Comparison of ENCODE assay signal across 8 cellular contexts in the genomic region with DNA sequence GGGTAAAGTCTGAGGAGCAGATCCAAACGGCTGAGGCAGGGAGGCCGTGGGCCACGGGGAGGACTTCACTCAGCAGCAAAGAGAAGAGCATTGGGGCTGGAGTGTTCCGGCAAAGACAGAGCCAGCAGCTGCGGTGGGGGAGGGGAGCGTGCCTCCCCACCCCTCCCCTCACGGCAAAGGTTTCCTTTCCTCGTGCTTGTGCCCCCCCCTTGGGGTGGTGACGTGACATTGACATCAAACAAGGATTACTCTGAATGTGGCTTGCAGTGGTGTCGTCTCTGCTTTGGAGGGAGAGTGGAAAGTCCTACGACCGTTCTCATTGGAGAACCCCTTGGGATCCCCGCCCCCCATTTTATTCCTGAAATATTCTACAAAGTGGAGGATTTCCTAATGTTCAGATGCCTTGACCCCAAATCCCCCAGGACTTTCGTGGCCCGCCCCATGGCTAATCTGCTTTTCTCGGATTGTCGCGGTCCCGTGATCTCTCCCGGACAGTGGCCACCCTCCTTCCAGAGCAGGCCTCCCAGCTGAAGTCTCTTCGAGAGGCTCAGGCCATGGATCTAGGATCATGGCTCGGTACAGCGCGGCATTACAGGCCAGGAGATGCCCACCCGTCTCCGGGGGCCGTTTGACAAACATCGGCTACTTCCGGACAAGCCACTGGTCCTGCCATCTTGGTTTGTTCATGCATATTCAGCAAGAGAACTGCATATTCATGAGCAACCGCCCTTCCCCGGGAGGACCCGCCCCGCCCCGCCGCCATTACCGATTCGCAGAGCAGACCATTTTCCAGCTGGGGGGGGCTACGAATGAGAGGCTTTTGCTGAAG. TPM values are rescaled to one million over a fixed set of nuclear protein-coding genes. Genes with fewer than 3 reads are reported as not detected.
A peak's percentile ranks its signal among the peaks of the same experiment; 100 is the strongest.
DNase-seq lines count a peak whose midpoint lies in the region; ATAC-seq and TF ChIP-seq lines count a peak whose summit lies in the region.

No MANE protein-coding gene starts in this region.

- peak overlapping the region; percentile 72 for H3K4me3 ChIP-seq in fibroblast of mammary gland (ENCODE audit: control insufficient read depth, low read depth, low read length)
- peak overlapping the region; percentile 100 for H3K4me3 ChIP-seq in naive thymus-derived CD4-positive, alpha-beta T cell (ENCODE audit: low read length)

- DNase-seq in DMS53 treated with DMSO at 0.1 percent for 48 hours (lab: John Stamatoyannopoulos, UW; ENCODE audit: unreplicated experiment) (peak; percentile 96), H4 (ENCODE audit: low spot score) (peak; percentile 83), LoVo (ENCODE audit: low spot score) (peak; percentile 90), RPMI8226 (peak; percentile 88), fibroblast of mammary gland (ENCODE audit: low read depth) (peak; percentile 91)
- DNase-seq in activated T-helper 2 cell treated with anti-CD3 and anti-CD28 coated beads, Interferon-gamma antibody, Interleukin-2, Interleukin-4, amounts not matched to agents 10 μg/mL and 5 μg/mL and 100 μg/mL, durations not matched to agents 14 hours and 24 hours and 36 hours (ENCODE audit: low spot score): peak; percentile 90
- DNase-seq in naive thymus-derived CD4-positive, alpha-beta T cell: peak; percentile 80 to 99 (median 95)
- peak; percentile 81 to 98 for DNase-seq in stimulated activated effector memory CD8-positive, alpha-beta T cell treated with anti-CD3 and anti-CD28 coated beads, Interleukin-12 subunit alpha, Interleukin-12 subunit beta, amount 100 ng/mL, for 72 hours (ENCODE audit: low spot score in 2 of 2)

- POLR2A ChIA-PET in naive thymus-derived CD4-positive, alpha-beta T cell (lab: Charles Lee): interaction anchor here (0.6 to 6.3 kb wide), 33 partner anchors 10 to 651 kb away, joined by 3 to 107 read pairs (median 7); partner anchors contain the start of genes ACAP1, CHRNB1, FGF11 and MPDU1

- H3K9me3 Mint-ChIP-seq in activated T-helper 2 cell treated with anti-CD3 and anti-CD28 coated beads, Interferon-gamma antibody, Interleukin-2, Interleukin-4, amounts not matched to agents 10 μg/mL and 5 μg/mL and 100 μg/mL, durations not matched to agents 14 hours and 24 hours and 36 hours: no peaks in the 10 kb centered on the region
- H3K9me3 Mint-ChIP-seq in naive thymus-derived CD4-positive, alpha-beta T cell: peaks cover 0 to 11% (median 0%) of the 10 kb centered on the region in 11 donors
- H3K9me3 Mint-ChIP-seq in stimulated activated effector memory CD8-positive, alpha-beta T cell treated with anti-CD3 and anti-CD28 coated beads, Interleukin-12 subunit alpha, Interleukin-12 subunit beta, amount 100 ng/mL, for 72 hours: no peaks in the 10 kb centered on the region

- ATAC-seq in naive thymus-derived CD4-positive, alpha-beta T cell: peak; percentile 69
- peak; percentile 73 for ATAC-seq in stimulated activated effector memory CD8-positive, alpha-beta T cell treated with anti-CD3 and anti-CD28 coated beads, Interleukin-12 subunit alpha, Interleukin-12 subunit beta, amount 100 ng/mL, for 72 hours

- no peaks in the 10 kb centered on the region for H3K27me3 Mint-ChIP-seq in activated T-helper 2 cell treated with anti-CD3 and anti-CD28 coated beads, Interferon-gamma antibody, Interleukin-2, Interleukin-4, amounts not matched to agents 10 μg/mL and 5 μg/mL and 100 μg/mL, durations not matched to agents 14 hours and 24 hours and 36 hours (ENCODE audit: low read depth)
- H3K27me3 Mint-ChIP-seq in naive thymus-derived CD4-positive, alpha-beta T cell: no peaks in the 10 kb centered on the region

- H3K36me3 ChIP-seq in naive thymus-derived CD4-positive, alpha-beta T cell (ENCODE audit: control insufficient read depth in 2 of 3, insufficient read depth in 3 of 3, low read length in 3 of 3): peaks cover 0 to 9% (median 0%) of the 10 kb centered on the region in 3 experiments

- H3K4me1 Mint-ChIP-seq in activated T-helper 2 cell treated with anti-CD3 and anti-CD28 coated beads, Interferon-gamma antibody, Interleukin-2, Interleukin-4, amounts not matched to agents 10 μg/mL and 5 μg/mL and 100 μg/mL, durations not matched to agents 14 hours and 24 hours and 36 hours (ENCODE audit: low read depth): peaks cover 45% of the 10 kb centered on the region
- H3K4me1 Mint-ChIP-seq in naive thymus-derived CD4-positive, alpha-beta T cell: peaks cover 56 to 75% (median 68%) of the 10 kb centered on the region in 7 donors
- peaks cover 73% of the 10 kb centered on the region for H3K4me1 Mint-ChIP-seq in stimulated activated effector memory CD8-positive, alpha-beta T cell treated with anti-CD3 and anti-CD28 coated beads, Interleukin-12 subunit alpha, Interleukin-12 subunit beta, amount 100 ng/mL, for 72 hours

- peaks cover 32% of the 10 kb centered on the region for H3K36me3 Mint-ChIP-seq in activated T-helper 2 cell treated with anti-CD3 and anti-CD28 coated beads, Interferon-gamma antibody, Interleukin-2, Interleukin-4, amounts not matched to agents 10 μg/mL and 5 μg/mL and 100 μg/mL, durations not matched to agents 14 hours and 24 hours and 36 hours (ENCODE audit: low read depth)
- peaks cover 0 to 19% (median 3%) of the 10 kb centered on the region in 5 donors for H3K36me3 Mint-ChIP-seq in naive thymus-derived CD4-positive, alpha-beta T cell
- peaks cover 73% of the 10 kb centered on the region for H3K36me3 Mint-ChIP-seq in stimulated activated effector memory CD8-positive, alpha-beta T cell treated with anti-CD3 and anti-CD28 coated beads, Interleukin-12 subunit alpha, Interleukin-12 subunit beta, amount 100 ng/mL, for 72 hours

- no peaks in the 10 kb centered on the region for H3K9me3 ChIP-seq in naive thymus-derived CD4-positive, alpha-beta T cell (ENCODE audit: control insufficient read depth in 2 of 3, low read length in 3 of 3)

- H3K4me1 ChIP-seq in naive thymus-derived CD4-positive, alpha-beta T cell (ENCODE audit: control insufficient read depth in 2 of 2, insufficient read depth in 2 of 2, low read length in 2 of 2): peaks cover 40 to 47% of the 10 kb centered on the region in 2 donors

- peak overlapping the region; percentile 99 for H3K27ac Mint-ChIP-seq in activated T-helper 2 cell treated with anti-CD3 and anti-CD28 coated beads, Interferon-gamma antibody, Interleukin-2, Interleukin-4, amounts not matched to agents 10 μg/mL and 5 μg/mL and 100 μg/mL, durations not matched to agents 14 hours and 24 hours and 36 hours
- peak overlapping the region; percentile 99 to 100 (median 100) for H3K27ac Mint-ChIP-seq in naive thymus-derived CD4-positive, alpha-beta T cell
- H3K27ac Mint-ChIP-seq in stimulated activated effector memory CD8-positive, alpha-beta T cell treated with anti-CD3 and anti-CD28 coated beads, Interleukin-12 subunit alpha, Interleukin-12 subunit beta, amount 100 ng/mL, for 72 hours: peak overlapping the region; percentile 100

- peak overlapping the region; percentile 97 for H3K27ac ChIP-seq in naive thymus-derived CD4-positive, alpha-beta T cell (ENCODE audit: low read depth, low read length)

- intact Hi-C loops in activated T-helper 2 cell treated with anti-CD3 and anti-CD28 coated beads, Interferon-gamma antibody, Interleukin-2, Interleukin-4, amounts not matched to agents 10 μg/mL and 5 μg/mL and 100 μg/mL, durations not matched to agents 14 hours and 24 hours and 36 hours (cut with micrococcal nuclease): loop anchor here (1.0 to 10.0 kb wide), 9 partner anchors 28 to 351 kb away; partner anchors contain the start of genes ELP5, GPS2, KDM6B and SENP3
- intact Hi-C loops in naive thymus-derived CD4-positive, alpha-beta T cell (cut with micrococcal nuclease): loop anchor here (1.0 to 10.0 kb wide), 28 partner anchors 11 to 674 kb away; partner anchors contain the start of genes EIF5A (in 2 of the 2), ELP5 (in 2 of the 2), KCTD11 (in 2 of the 2) and SENP3 (in 2 of the 2)

- no peaks in the 10 kb centered on the region for H3K27me3 ChIP-seq in naive thymus-derived CD4-positive, alpha-beta T cell (ENCODE audit: control insufficient read depth in 2 of 2, insufficient read depth in 2 of 2, low read length in 2 of 2)

- TF ChIP-seq CTCF in fibroblast of mammary gland (conservative IDR thresholded peaks at IDR 0.05; ENCODE audit: control insufficient read depth, insufficient read depth, low read depth, low read length): no peak

- H3K4me3 Mint-ChIP-seq in activated T-helper 2 cell treated with anti-CD3 and anti-CD28 coated beads, Interferon-gamma antibody, Interleukin-2, Interleukin-4, amounts not matched to agents 10 μg/mL and 5 μg/mL and 100 μg/mL, durations not matched to agents 14 hours and 24 hours and 36 hours (ENCODE audit: low read depth): peak overlapping the region; percentile 98
- H3K4me3 Mint-ChIP-seq in naive thymus-derived CD4-positive, alpha-beta T cell: peak overlapping the region; percentile 86 to 100 (median 98)
- peak overlapping the region; percentile 100 for H3K4me3 Mint-ChIP-seq in stimulated activated effector memory CD8-positive, alpha-beta T cell treated with anti-CD3 and anti-CD28 coated beads, Interleukin-12 subunit alpha, Interleukin-12 subunit beta, amount 100 ng/mL, for 72 hours

- CTCF ChIA-PET in naive thymus-derived CD4-positive, alpha-beta T cell (lab: Charles Lee): interaction anchor here (0.7 to 5.3 kb wide), 3 partner anchors 42 to 147 kb away, joined by 3 to 34 read pairs (median 4); partner anchors contain the start of gene TMEM102

RNA-seq across cellular contexts. Expression of gene POLR2A, which starts 0.7 kb away (rescaled TPM):
- 9.9 and 11.3 TPM in 2 replicates for total RNA-seq in H4 (2014; rRNA removed; shearing (Covaris generic))
- 247 and 261 TPM in 2 replicates for total RNA-seq in activated T-helper 2 cell treated with anti-CD3 and anti-CD28 coated beads, Interferon-gamma antibody, Interleukin-2, Interleukin-4, amounts not matched to agents 10 μg/mL and 5 μg/mL and 100 μg/mL, durations not matched to agents 14 hours and 24 hours and 36 hours
- total RNA-seq in naive thymus-derived CD4-positive, alpha-beta T cell: 100 to 1,000 TPM; 165 to 501 (median 225) TPM
- 10 to 100 TPM; 43.6 to 82.4 TPM for polyA plus RNA-seq in naive thymus-derived CD4-positive, alpha-beta T cell

RNA-seq across cellular contexts. Expression of gene SLC35G6, which starts 2.2 kb away (rescaled TPM):
- not detected in 2 replicates for total RNA-seq in H4 (2014; rRNA removed; shearing (Covaris generic))
- total RNA-seq in activated T-helper 2 cell treated with anti-CD3 and anti-CD28 coated beads, Interferon-gamma antibody, Interleukin-2, Interleukin-4, amounts not matched to agents 10 μg/mL and 5 μg/mL and 100 μg/mL, durations not matched to agents 14 hours and 24 hours and 36 hours: not detected in 2 replicates
- under 1 TPM in 1 of 5 experiments, not detected in 4; 0.16 TPM for total RNA-seq in naive thymus-derived CD4-positive, alpha-beta T cell
- not detected for polyA plus RNA-seq in naive thymus-derived CD4-positive, alpha-beta T cell

RNA-seq across cellular contexts. Expression of gene ZBTB4, which starts 4.0 kb away (rescaled TPM):
- 4.5 and 7.5 TPM in 2 replicates for total RNA-seq in H4 (2014; rRNA removed; shearing (Covaris generic))
- total RNA-seq in activated T-helper 2 cell treated with anti-CD3 and anti-CD28 coated beads, Interferon-gamma antibody, Interleukin-2, Interleukin-4, amounts not matched to agents 10 μg/mL and 5 μg/mL and 100 μg/mL, durations not matched to agents 14 hours and 24 hours and 36 hours: 20.2 and 20.3 TPM in 2 replicates
- total RNA-seq in naive thymus-derived CD4-positive, alpha-beta T cell: 10 to 100 TPM; 30.3 to 89.2 (median 64.1) TPM
- polyA plus RNA-seq in naive thymus-derived CD4-positive, alpha-beta T cell: 10 to 100 TPM; 15.3 to 25.5 TPM

RNA-seq across cellular contexts. Expression of gene CHRNB1, which starts 38.6 kb away (rescaled TPM):
- 4.4 and 6.3 TPM in 2 replicates for total RNA-seq in H4 (2014; rRNA removed; shearing (Covaris generic))
- total RNA-seq in activated T-helper 2 cell treated with anti-CD3 and anti-CD28 coated beads, Interferon-gamma antibody, Interleukin-2, Interleukin-4, amounts not matched to agents 10 μg/mL and 5 μg/mL and 100 μg/mL, durations not matched to agents 14 hours and 24 hours and 36 hours: 6.6 and 6.9 TPM in 2 replicates
- total RNA-seq in naive thymus-derived CD4-positive, alpha-beta T cell: 10 to 100 TPM in 1 of 5 experiments, 1 to 10 TPM in 4; 6.0 to 14.6 (median 7.2) TPM
- 10 to 100 TPM; 14.9 to 24.8 TPM for polyA plus RNA-seq in naive thymus-derived CD4-positive, alpha-beta T cell

RNA-seq across cellular contexts. Expression of gene FGF11, which starts 44.1 kb away (rescaled TPM):
- total RNA-seq in H4 (2014; rRNA removed; shearing (Covaris generic)): not detected in 2 replicates
- total RNA-seq in activated T-helper 2 cell treated with anti-CD3 and anti-CD28 coated beads, Interferon-gamma antibody, Interleukin-2, Interleukin-4, amounts not matched to agents 10 μg/mL and 5 μg/mL and 100 μg/mL, durations not matched to agents 14 hours and 24 hours and 36 hours: 4.8 and 6.1 TPM in 2 replicates
- total RNA-seq in naive thymus-derived CD4-positive, alpha-beta T cell: 10 to 100 TPM in 1 of 5 experiments, 1 to 10 TPM in 4; 2.8 to 39.7 (median 3.4) TPM
- under 1 TPM in 1 of 2 donors, not detected in 1; 0.09 TPM for polyA plus RNA-seq in naive thymus-derived CD4-positive, alpha-beta T cell

Comparison
In these comparisons a context has a peak if more than half of its experiments do, and no peak if none do; other contexts are left out.
1. Peak in every context shown above with its lines: DNase-seq, ATAC-seq, H3K4me3 ChIP-seq and H3K27ac ChIP-seq.
2. RNA of gene POLR2A, which starts 0.7 kb away (total RNA-seq): 247 to 261 TPM in activated T-helper 2 cell treated with anti-CD3 and anti-CD28 coated beads, Interferon-gamma antibody, Interleukin-2, Interleukin-4, amounts not matched to agents 10 μg/mL and 5 μg/mL and 100 μg/mL, durations not matched to agents 14 hours and 24 hours and 36 hours and 165 to 501 TPM in naive thymus-derived CD4-positive, alpha-beta T cell; 9.9 to 11.3 TPM in H4; every median in the first group is over 10 times any median in the second.